8 cellular contexts compared by ENCODE assay signal in genomic region chr15:74614744-74615312, GRCh38. TPM values are rescaled to one million over a fixed set of nuclear protein-coding genes. Genes with fewer than 3 reads are reported as not detected.
A peak's percentile ranks its signal among the peaks of the same experiment; 100 is the strongest.
DNase-seq lines count a peak whose midpoint lies in the region; ATAC-seq and TF ChIP-seq lines count a peak whose summit lies in the region.

No MANE protein-coding gene starts in this region.

- peaks cover 35 to 41% (median 39%) of the 10 kb centered on the region in 11 experiments for H4K20me1 ChIP-seq in BLaER1 treated with 17β-estradiol and CSF1 and Interleukin-3, amounts not matched to agents 10 nM and 100 nM

- H3K27me3 ChIP-seq in BLaER1 treated with 17β-estradiol and CSF1 and Interleukin-3, amounts not matched to agents 10 nM and 100 nM: no peaks in the 10 kb centered on the region
- no peaks in the 10 kb centered on the region for H3K27me3 ChIP-seq in foreskin keratinocyte
- no peaks in the 10 kb centered on the region for H3K27me3 ChIP-seq in testis

- TF ChIP-seq CTCF in RWPE1 (conservative IDR thresholded peaks at IDR 0.05; ENCODE audit: low read depth) (no peak), foreskin keratinocyte (conservative IDR thresholded peaks at IDR 0.05) (no peak), testis (IDR thresholded peaks at IDR 0.05) (no peak)

- peaks cover 22 to 66% (median 56%) of the 10 kb centered on the region in 10 experiments for H3K4me1 ChIP-seq in BLaER1 treated with 17β-estradiol and CSF1 and Interleukin-3, amounts not matched to agents 10 nM and 100 nM
- H3K4me1 ChIP-seq in foreskin keratinocyte: peaks cover 6% of the 10 kb centered on the region
- peaks cover 40% of the 10 kb centered on the region for H3K4me1 ChIP-seq in testis

- WGBS in testis, 2 donors: 1% methylated on average over 50 of the region's 50 CpGs; no CpG with 5 or more reads in 1 of the 2 donors

- intact Hi-C loops in testis (cut with DNase I; ENCODE audit: low total_unique reads): loop anchor here (5.0 kb wide), 1 partner anchor 73 kb away; the partner anchor contains the start of gene ARID3B

- peaks cover 20 to 29% (median 25%) of the 10 kb centered on the region in 11 experiments for H3K36me3 ChIP-seq in BLaER1 treated with 17β-estradiol and CSF1 and Interleukin-3, amounts not matched to agents 10 nM and 100 nM
- no peaks in the 10 kb centered on the region for H3K36me3 ChIP-seq in testis (ENCODE audit: low read depth, missing control alignments)

- POLR2A ChIA-PET in RWPE1 (lab: Yijun Ruan, JAX; ENCODE audit: low non-redundant PET): interaction anchor here (1.6 kb wide), 1 partner anchor 74 kb away, joined by 4 read pairs; the partner anchor contains the start of gene ARID3B

- peak overlapping the region; percentile 76 to 98 (median 95) for H3K4me2 ChIP-seq in BLaER1 treated with 17β-estradiol and CSF1 and Interleukin-3, amounts not matched to agents 10 nM and 100 nM

- CTCF ChIA-PET in RWPE1 (lab: Yijun Ruan, JAX): interaction anchor here (0.6 to 0.7 kb wide), 3 partner anchors 154 to 688 kb away, joined by 3 to 4 read pairs (median 3); no protein-coding TSS in a partner anchor

- TF ChIP-seq POLR2A in testis (IDR thresholded peaks at IDR 0.05): no peak

- no peak for DNase-seq in RWPE1 (ENCODE audit: low spot score)
- peak; percentile 91 for DNase-seq in activated gamma-delta T cell (lab: John Stamatoyannopoulos, UW)
- peak in 1 of 2 donors; percentile 51 for DNase-seq in foreskin keratinocyte
- peak; percentile 68 for DNase-seq in occipital lobe (lab: John Stamatoyannopoulos, UW)
- peak; percentile 85 for DNase-seq in testis

- peak overlapping the region; percentile 98 to 100 (median 99) for H3K9ac ChIP-seq in BLaER1 treated with 17β-estradiol and CSF1 and Interleukin-3, amounts not matched to agents 10 nM and 100 nM

- ATAC-seq in GM19372 (IDR thresholded peaks at IDR 0.05; ENCODE audit: low read depth, unreplicated experiment) (peak; percentile 45), HG03469 (IDR thresholded peaks at IDR 0.05; ENCODE audit: unreplicated experiment) (peak; percentile 30), foreskin keratinocyte (peak; percentile 52)

- no peaks in the 10 kb centered on the region for H3K9me3 ChIP-seq in BLaER1 treated with 17β-estradiol and CSF1 and Interleukin-3, amounts not matched to agents 10 nM and 100 nM (replicated peaks in 1 of 11)
- no peaks in the 10 kb centered on the region for H3K9me3 ChIP-seq in testis

- H3K27ac ChIP-seq in BLaER1 treated with 17β-estradiol and CSF1 and Interleukin-3, amounts not matched to agents 10 nM and 100 nM: peak overlapping the region; percentile 95 to 100 (median 98)
- H3K27ac ChIP-seq in RWPE1: peak overlapping the region; percentile 92
- H3K27ac ChIP-seq in foreskin keratinocyte: peak overlapping the region; percentile 61
- peak overlapping the region; percentile 97 to 98 for H3K27ac ChIP-seq in testis

- H3K4me3 ChIP-seq in BLaER1 treated with 17β-estradiol and CSF1 and Interleukin-3, amounts not matched to agents 10 nM and 100 nM: peak overlapping the region; percentile 95 to 100 (median 98)
- peak overlapping the region; percentile 99 to 100 for H3K4me3 ChIP-seq in testis

RNA-seq across cellular contexts. Expression of gene CLK3, which starts 0.8 kb away (rescaled TPM):
- 51.9 and 60.4 TPM in 2 replicates for total RNA-seq in foreskin keratinocyte
- polyA plus RNA-seq in foreskin keratinocyte: 41.7 and 48.1 TPM in 2 replicates
- 27.0 TPM for total RNA-seq in occipital lobe
- total RNA-seq in testis: 100 to 1,000 TPM; 162 to 197 TPM
- polyA plus RNA-seq in testis (ENCODE audit: insufficient read depth, low read depth, low replicate concordance): 137 TPM
